In the genomic region with DNA sequence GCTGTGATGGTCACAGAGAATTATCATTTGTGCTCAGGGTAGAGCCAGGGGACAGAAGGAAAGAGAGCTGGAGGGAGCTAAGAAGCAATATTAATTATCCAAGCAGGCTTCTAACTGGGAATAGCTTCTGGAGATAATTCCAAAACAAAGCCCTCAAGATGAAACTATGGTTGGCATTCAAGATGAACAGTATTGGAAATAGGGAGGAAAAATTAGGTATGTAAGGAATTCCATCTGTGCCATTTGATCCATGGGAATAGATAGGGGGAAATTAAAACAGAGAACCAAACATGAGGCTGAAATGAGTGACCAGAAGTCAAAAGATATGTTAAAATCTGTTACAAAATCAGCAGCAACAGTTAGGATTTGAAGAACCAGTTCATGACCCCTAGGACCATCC, we compare ENCODE assay signal across 15 cellular contexts.
A peak's percentile ranks its signal among the peaks of the same experiment; 100 is the strongest.
DNase-seq lines count a peak whose midpoint lies in the region; ATAC-seq and TF ChIP-seq lines count a peak whose summit lies in the region.
"Had no signal": no experiment of that assay in that cellular context is flagged by ENCODE, and none has a peak within 500 bp of the region (broad histone marks: within the 10 kb centered on the region; RNA-seq: fewer than 3 reads in every experiment).

No MANE protein-coding gene starts in this region.

- no peaks in the 10 kb centered on the region for H3K4me1 Mint-ChIP-seq in GM23338
- no peaks in the 10 kb centered on the region for H3K4me1 Mint-ChIP-seq in endodermal cell
- no peaks in the 10 kb centered on the region for H3K4me1 Mint-ChIP-seq in nephron progenitor cell
- H3K4me1 Mint-ChIP-seq in CD4-positive, alpha-beta memory T cell = peaks cover 0 to 7% (median 0%) of the 10 kb centered on the region in 4 donors
- H3K4me1 Mint-ChIP-seq: CD14-positive monocyte had no signal

- H3K27ac ChIP-seq in GM23338 (ENCODE audit: low read depth) (no peak overlapping the region; the same call in 1 of the 2 replicates), endodermal cell (ENCODE audit: low read depth, low read length) (no peak overlapping the region), mammary epithelial cell (ENCODE audit: insufficient read depth, low read depth, low read length) (no peak overlapping the region)
- no peak overlapping the region for H3K27ac ChIP-seq in CD4-positive, alpha-beta memory T cell (ENCODE audit: low read depth, low read length)
- H3K27ac ChIP-seq: HL-60 had no signal

- H3K27me3 Mint-ChIP-seq in GM23338 (ENCODE audit: insufficient read depth, low read depth, poor library complexity) (peaks cover 4% of the 10 kb centered on the region), endodermal cell (ENCODE audit: insufficient read depth) (no peaks in the 10 kb centered on the region), nephron progenitor cell (ENCODE audit: low read depth, poor library complexity) (no peaks in the 10 kb centered on the region)
- H3K27me3 Mint-ChIP-seq in CD4-positive, alpha-beta memory T cell = no peaks in the 10 kb centered on the region
- H3K27me3 Mint-ChIP-seq: CD8-positive, alpha-beta memory T cell had no signal

- in situ Hi-C loops in mammary epithelial cell (cut with MboI; ENCODE audit: low sequenced_read_pairs in 2 of 2) = no loop called here
- in situ Hi-C loops in ACHN (cut with HindIII; ENCODE audit: low pct_ligation_motif_present, low pct_unique_long_range_greater_than_20kb, low sequenced_read_pairs) = no loop called here

- H3K36me3 ChIP-seq in GM23338 (ENCODE audit: insufficient read depth) (no peaks in the 10 kb centered on the region), endodermal cell (ENCODE audit: control insufficient read depth, insufficient read depth, low read length) (peaks cover 84% of the 10 kb centered on the region), mammary epithelial cell (ENCODE audit: insufficient read depth, low read length) (peaks cover 6% of the 10 kb centered on the region)
- H3K36me3 ChIP-seq in CD4-positive, alpha-beta memory T cell (ENCODE audit: insufficient read depth, low read length) = peaks cover 12% of the 10 kb centered on the region

- CTCF ChIA-PET in mammary epithelial cell (lab: Charles Lee; ENCODE audit: low non-redundant PET) = no interaction called here
- CTCF ChIA-PET in CD4-positive, alpha-beta memory T cell (lab: Charles Lee; ENCODE audit: partially characterized antibody) = no interaction called here

- H3K4me1 ChIP-seq in GM23338 (ENCODE audit: insufficient read depth) (no peaks in the 10 kb centered on the region), endodermal cell (ENCODE audit: control insufficient read depth, insufficient read depth, low read length) (no peaks in the 10 kb centered on the region), mammary epithelial cell (ENCODE audit: insufficient read depth, low read length) (no peaks in the 10 kb centered on the region)
- H3K4me1 ChIP-seq in CD4-positive, alpha-beta memory T cell (ENCODE audit: insufficient read depth, low read length) = no peaks in the 10 kb centered on the region
- H3K4me1 ChIP-seq: Caco-2 had no signal

- no peaks in the 10 kb centered on the region for H3K27me3 ChIP-seq in GM23338 (ENCODE audit: insufficient read depth)
- no peaks in the 10 kb centered on the region for H3K27me3 ChIP-seq in endodermal cell (ENCODE audit: control insufficient read depth, insufficient read depth, low read length, poor library complexity, severe bottlenecking)
- no peaks in the 10 kb centered on the region for H3K27me3 ChIP-seq in mammary epithelial cell (ENCODE audit: insufficient read depth, low read length)
- no peaks in the 10 kb centered on the region for H3K27me3 ChIP-seq in CD4-positive, alpha-beta memory T cell (ENCODE audit: insufficient read depth, low read length)

- H3K9ac ChIP-seq in endodermal cell (ENCODE audit: extremely low read depth, low read length, poor library complexity, severe bottlenecking) (no peak overlapping the region), mammary epithelial cell (ENCODE audit: insufficient read depth, low read length) (no peak overlapping the region)

- ATAC-seq in GM23338 = no peak
- ATAC-seq: HCT116 had no signal

- peak overlapping the region; percentile 1; the same call in 1 of the 2 replicates for H3K27ac Mint-ChIP-seq in GM23338
- peak overlapping the region; percentile 8 for H3K27ac Mint-ChIP-seq in endodermal cell
- H3K27ac Mint-ChIP-seq in nephron progenitor cell = peak overlapping the region; percentile 43
- H3K27ac Mint-ChIP-seq in CD4-positive, alpha-beta memory T cell = no peak overlapping the region
- H3K27ac Mint-ChIP-seq: CD8-positive, alpha-beta memory T cell had no signal

- H3K79me2 ChIP-seq in GM23338 (replicated peaks; ENCODE audit: insufficient read depth) (no peaks in the 10 kb centered on the region), mammary epithelial cell (ENCODE audit: insufficient read depth, low read length) (no peaks in the 10 kb centered on the region)

- no peaks in the 10 kb centered on the region for H3K9me2 ChIP-seq in GM23338 (ENCODE audit: insufficient read depth)

- peak; percentile 44 for DNase-seq in EH (ENCODE audit: low read depth)
- no peak for DNase-seq in GM23338 (ENCODE audit: low spot score)
- no peak for DNase-seq in endodermal cell
- DNase-seq in nephron progenitor cell = no peak
- DNase-seq in mammary epithelial cell = no peak
- DNase-seq in lower leg skin (ENCODE audit: low spot score in 2 of 2) = no peak
- no peak for DNase-seq in ACHN
- no peak for DNase-seq in CD4-positive, alpha-beta memory T cell
- DNase-seq: Caco-2; CD8-positive, alpha-beta memory T cell; DMS53; KBM-7 had no signal

- TF ChIP-seq CTCF in GM23338 (conservative IDR thresholded peaks at IDR 0.05; ENCODE audit: low read depth in 2 of 2) = no peak
- no peak for TF ChIP-seq CTCF in endodermal cell (conservative IDR thresholded peaks at IDR 0.05)
- TF ChIP-seq CTCF in nephron progenitor cell (IDR thresholded peaks at IDR 0.05) = no peak
- TF ChIP-seq CTCF in mammary epithelial cell (conservative IDR thresholded peaks at IDR 0.05 in 1 of 2, IDR thresholded peaks at IDR 0.05 in 1 of 2; ENCODE audit: extremely low read depth in 1 of 2, insufficient read depth in 1 of 2, low read depth in 1 of 2, low read length in 2 of 2) = no peak
- TF ChIP-seq CTCF in lower leg skin (IDR thresholded peaks at IDR 0.05) = no peak

- H3K4me2 ChIP-seq in GM23338 (no peak overlapping the region), mammary epithelial cell (ENCODE audit: insufficient read depth, low read depth, low read length) (no peak overlapping the region)

- H3K4me3 ChIP-seq in GM23338 = no peak overlapping the region
- no peak overlapping the region for H3K4me3 ChIP-seq in endodermal cell (ENCODE audit: low read length)
- H3K4me3 ChIP-seq in mammary epithelial cell (replicated peaks in 1 of 3; ENCODE audit: insufficient read depth in 1 of 3, low read depth in 2 of 3, low read length in 3 of 3) = no peak overlapping the region
- no peak overlapping the region for H3K4me3 ChIP-seq in lower leg skin (ENCODE audit: low read depth, poor library complexity, severe bottlenecking)
- H3K4me3 ChIP-seq in CD4-positive, alpha-beta memory T cell (ENCODE audit: low read length in 2 of 2) = no peak overlapping the region

- TF ChIP-seq POLR2A in lower leg skin (IDR thresholded peaks at IDR 0.05) = no peak

- intact Hi-C loops in mammary epithelial cell (cut with micrococcal nuclease) (no loop called here), lower leg skin (cut with DNase I; ENCODE audit: low total_unique reads) (no loop called here)
- intact Hi-C loops in CD4-positive, alpha-beta memory T cell (cut with micrococcal nuclease) = no loop called here

- H3K9me3 ChIP-seq in endodermal cell (ENCODE audit: control insufficient read depth, low read length) (peaks cover 18% of the 10 kb centered on the region), mammary epithelial cell (replicated peaks; ENCODE audit: insufficient read depth, low read length) (no peaks in the 10 kb centered on the region)
- no peaks in the 10 kb centered on the region for H3K9me3 ChIP-seq in CD4-positive, alpha-beta memory T cell (ENCODE audit: control insufficient read depth in 1 of 2, low read length in 2 of 2)
- H3K9me3 ChIP-seq: Caco-2 had no signal

- no peak overlapping the region for H3K4me3 Mint-ChIP-seq in GM23338
- H3K4me3 Mint-ChIP-seq in endodermal cell = no peak overlapping the region
- H3K4me3 Mint-ChIP-seq in nephron progenitor cell = no peak overlapping the region
- no peak overlapping the region for H3K4me3 Mint-ChIP-seq in CD4-positive, alpha-beta memory T cell
- H3K4me3 Mint-ChIP-seq: CD14-positive monocyte; CD8-positive, alpha-beta memory T cell had no signal

- no TSS peak for BruUV-seq in mammary epithelial cell (replicated peaks; lab: Mats Ljungman, UMichigan)

- peaks cover 25% of the 10 kb centered on the region for H3K36me3 Mint-ChIP-seq in GM23338 (ENCODE audit: low read depth)
- H3K36me3 Mint-ChIP-seq in endodermal cell (ENCODE audit: low read depth) = peaks cover 63% of the 10 kb centered on the region
- H3K36me3 Mint-ChIP-seq in nephron progenitor cell (ENCODE audit: low read depth) = peaks cover 52% of the 10 kb centered on the region
- H3K36me3 Mint-ChIP-seq in CD4-positive, alpha-beta memory T cell = peaks cover 77 to 78% of the 10 kb centered on the region in 2 donors

- dilution Hi-C loops in mammary epithelial cell (cut with HindIII; ENCODE audit: low sequenced_read_pairs) = no loop called here

- H3K9me3 Mint-ChIP-seq in GM23338 (no peaks in the 10 kb centered on the region; the same call in 2 of the 3 replicates), endodermal cell (peaks cover under 1% of the 10 kb centered on the region), nephron progenitor cell (peaks cover 6% of the 10 kb centered on the region)
- H3K9me3 Mint-ChIP-seq in CD4-positive, alpha-beta memory T cell = peaks cover 0 to 8% (median 1%) of the 10 kb centered on the region in 8 donors

- H4K20me1 ChIP-seq in GM23338 (replicated peaks; ENCODE audit: insufficient read depth) (no peaks in the 10 kb centered on the region), mammary epithelial cell (ENCODE audit: insufficient read depth, low read length) (no peaks in the 10 kb centered on the region)

- H2AFZ ChIP-seq in GM23338 (no peak overlapping the region), mammary epithelial cell (ENCODE audit: low read depth, low read length) (no peak overlapping the region)

- H3F3A ChIP-seq in GM23338 (replicated peaks; ENCODE audit: low read depth) = no peaks in the 10 kb centered on the region

- POLR2A ChIA-PET in CD4-positive, alpha-beta memory T cell (lab: Charles Lee; ENCODE audit: partially characterized antibody) = no interaction called here

TF ChIP-seq in GM23338, 12 proteins besides CTCF, POLR2A, EP300 and RAD21 (continues in another document):
- TF ChIP-seq ZNF114 (CRISPR knock-in tag; IDR thresholded peaks at IDR 0.05) = no peak

Comparison
In these comparisons a context has a peak if more than half of its experiments do, and no peak if none do; other contexts are left out.
1. H3K27ac Mint-ChIP-seq: peak in GM23338 (single experiment), endodermal cell (single experiment) and nephron progenitor cell (single experiment); none in CD4-positive, alpha-beta memory T cell (0 of 7).